ENCODE assay signal across 8 cellular contexts in the genomic region with DNA sequence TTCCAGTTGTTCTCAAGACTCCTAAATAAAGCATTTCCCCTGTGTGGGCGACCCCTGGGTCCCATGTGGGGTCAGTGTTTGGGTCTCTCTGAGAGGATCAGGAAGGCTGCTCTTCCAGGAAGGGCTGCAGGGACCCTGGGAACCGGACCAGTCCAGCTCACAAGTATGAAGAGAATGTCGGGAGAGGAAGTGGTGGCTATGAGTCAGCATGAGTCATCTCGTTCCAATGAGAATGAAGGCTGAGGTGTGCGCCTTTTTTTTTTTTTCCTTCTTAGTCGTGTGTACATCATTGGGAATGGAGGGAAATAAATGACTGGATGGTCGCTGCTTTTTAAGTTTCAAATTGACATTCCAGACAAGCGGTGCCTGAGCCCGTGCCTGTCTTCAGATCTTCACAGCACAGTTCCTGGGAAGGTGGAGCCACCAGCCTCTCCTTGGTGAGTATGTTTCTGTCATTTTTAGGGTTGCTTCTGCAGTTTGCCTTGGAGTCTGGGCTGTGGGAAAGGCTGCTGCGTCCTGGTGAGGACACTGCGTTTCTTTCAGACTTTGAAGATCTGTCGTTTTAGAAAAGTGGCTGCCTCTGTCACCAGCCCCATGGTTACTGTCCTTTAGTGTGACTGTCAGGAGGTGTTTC.
DNase-seq lines count a peak whose midpoint lies in the region; ATAC-seq and TF ChIP-seq lines count a peak whose summit lies in the region.
"Not testable (repeated sequence)": the region's sequence is repeated elsewhere in the genome, so short reads cannot be mapped to it uniquely, and the experiment has no call there.

No MANE protein-coding gene starts in this region.

- H3K4me3 Mint-ChIP-seq in Caco-2 (ENCODE audit: unreplicated experiment), result peak overlapping the region; percentile 62
- H3K4me3 Mint-ChIP-seq in activated T-helper 2 cell treated with anti-CD3 and anti-CD28 coated beads, Interferon-gamma antibody, Interleukin-2, Interleukin-4, amounts not matched to agents 10 μg/mL and 5 μg/mL and 100 μg/mL, durations not matched to agents 14 hours and 24 hours and 36 hours (ENCODE audit: low read depth), result peak overlapping the region; percentile 68
- peak overlapping the region; percentile 67 for H3K4me3 Mint-ChIP-seq in stimulated activated naive CD8-positive, alpha-beta T cell treated with anti-CD3 and anti-CD28 coated beads, Interleukin-15, Interleukin-2, amounts not matched to agents 100 ng/mL and 50 ng/mL, for 24 hours

- POLR2A ChIA-PET in Caco-2 (lab: Charles Lee), result not testable (repeated sequence)

- not testable (repeated sequence) for H3K4me2 ChIP-seq in Loucy (ENCODE audit: low read depth, low read length, poor library complexity, severe bottlenecking)

- H3K9me2 ChIP-seq in Loucy (replicated peaks; ENCODE audit: low read depth, low read length), result not testable (repeated sequence)

- not testable (repeated sequence) for H3K27me3 Mint-ChIP-seq in Caco-2 (ENCODE audit: insufficient read depth, unreplicated experiment); activated T-helper 2 cell treated with anti-CD3 and anti-CD28 coated beads, Interferon-gamma antibody, Interleukin-2, Interleukin-4, amounts not matched to agents 10 μg/mL and 5 μg/mL and 100 μg/mL, durations not matched to agents 14 hours and 24 hours and 36 hours (ENCODE audit: low read depth); stimulated activated naive CD8-positive, alpha-beta T cell treated with anti-CD3 and anti-CD28 coated beads, Interleukin-15, Interleukin-2, amounts not matched to agents 100 ng/mL and 50 ng/mL, for 24 hours

- H3K4me3 ChIP-seq in Caco-2 (ENCODE audit: low read depth, low read length), result peak overlapping the region; percentile 35
- H3K4me3 ChIP-seq in Loucy (ENCODE audit: low read length, poor library complexity, severe bottlenecking), result peak overlapping the region; percentile 69
- H3K4me3 ChIP-seq in esophagus (ENCODE audit: low read depth in 1 of 2, low read length in 2 of 2), result not testable (repeated sequence)
- H3K4me3 ChIP-seq in mesodermal cell (ENCODE audit: extremely low read depth, insufficient read depth, low read length, poor library complexity, severe bottlenecking), result peak overlapping the region; percentile 35

- peak; percentile 38 for ATAC-seq in GM19467 (IDR thresholded peaks at IDR 0.05; ENCODE audit: unreplicated experiment)
- ATAC-seq in HG02943 (IDR thresholded peaks at IDR 0.05; ENCODE audit: low read depth, unreplicated experiment), result peak; percentile 49

- not testable (repeated sequence) for H3K9ac ChIP-seq in Loucy (ENCODE audit: low read depth, low read length, poor library complexity, severe bottlenecking)

- H3K36me3 ChIP-seq in Caco-2 (ENCODE audit: control insufficient read depth, insufficient read depth, low read length); Loucy (ENCODE audit: insufficient read depth, low read length); esophagus (ENCODE audit: control insufficient read depth in 2 of 2, insufficient read depth in 2 of 2, low read length in 1 of 2); mesodermal cell (ENCODE audit: control insufficient read depth, insufficient read depth, low read length): not testable (repeated sequence)

- H3K4me1 Mint-ChIP-seq in Caco-2 (ENCODE audit: low read depth, unreplicated experiment), result not testable (repeated sequence)
- peaks cover 20% of the 10 kb centered on the region for H3K4me1 Mint-ChIP-seq in activated T-helper 2 cell treated with anti-CD3 and anti-CD28 coated beads, Interferon-gamma antibody, Interleukin-2, Interleukin-4, amounts not matched to agents 10 μg/mL and 5 μg/mL and 100 μg/mL, durations not matched to agents 14 hours and 24 hours and 36 hours (ENCODE audit: low read depth)
- peaks cover 29% of the 10 kb centered on the region for H3K4me1 Mint-ChIP-seq in stimulated activated naive CD8-positive, alpha-beta T cell treated with anti-CD3 and anti-CD28 coated beads, Interleukin-15, Interleukin-2, amounts not matched to agents 100 ng/mL and 50 ng/mL, for 24 hours (ENCODE audit: low read depth)

- BruUV-seq in Caco-2 (replicated peaks; lab: Mats Ljungman, UMichigan), result not testable (repeated sequence)

- not testable (repeated sequence) for H3K27ac Mint-ChIP-seq in Caco-2 (ENCODE audit: unreplicated experiment); activated T-helper 2 cell treated with anti-CD3 and anti-CD28 coated beads, Interferon-gamma antibody, Interleukin-2, Interleukin-4, amounts not matched to agents 10 μg/mL and 5 μg/mL and 100 μg/mL, durations not matched to agents 14 hours and 24 hours and 36 hours
- H3K27ac Mint-ChIP-seq in stimulated activated naive CD8-positive, alpha-beta T cell treated with anti-CD3 and anti-CD28 coated beads, Interleukin-15, Interleukin-2, amounts not matched to agents 100 ng/mL and 50 ng/mL, for 24 hours, result peak overlapping the region; percentile 26

- H4K20me1 ChIP-seq in Loucy (ENCODE audit: insufficient read depth, low read length, poor library complexity, severe bottlenecking), result not testable (repeated sequence)

- peak overlapping the region; percentile 25 to 31 for H3K27ac ChIP-seq in esophagus (ENCODE audit: low read depth in 2 of 2, low read length in 1 of 2)
- peak overlapping the region; percentile 94 for H3K27ac ChIP-seq in mesodermal cell (ENCODE audit: low read depth, low read length, severe bottlenecking)

- not testable (repeated sequence) for H3K79me2 ChIP-seq in Loucy (ENCODE audit: insufficient read depth, low read length)

- H3K4me1 ChIP-seq in Caco-2; Loucy (ENCODE audit: insufficient read depth, low read length, poor library complexity, severe bottlenecking); esophagus (ENCODE audit: control insufficient read depth in 2 of 2, insufficient read depth in 2 of 2, low read length in 1 of 2): not testable (repeated sequence)
- H3K4me1 ChIP-seq in mesodermal cell (ENCODE audit: control insufficient read depth, insufficient read depth, low read length, poor library complexity, severe bottlenecking), result peaks cover 21% of the 10 kb centered on the region

- not testable (repeated sequence) for H3K9me3 ChIP-seq in Caco-2; Loucy (ENCODE audit: insufficient read depth, low read depth, low read length); esophagus (ENCODE audit: control insufficient read depth in 2 of 2, insufficient read depth in 1 of 2, low read depth in 1 of 2, low read length in 1 of 2); mesodermal cell (ENCODE audit: control insufficient read depth, low read length)

- not testable (repeated sequence) for H3F3A ChIP-seq in Loucy (ENCODE audit: low read depth)

- CTCF ChIA-PET in Caco-2 (lab: Charles Lee), result not testable (repeated sequence)

- H2AFZ ChIP-seq in Loucy (ENCODE audit: low read length), result not testable (repeated sequence)

- H3K27me3 ChIP-seq in Caco-2 (replicated peaks; ENCODE audit: control insufficient read depth, insufficient read depth, low read length); Loucy (ENCODE audit: insufficient read depth, low read length, poor library complexity, severe bottlenecking); esophagus (ENCODE audit: control insufficient read depth in 1 of 2, insufficient read depth in 2 of 2, low read length in 2 of 2): not testable (repeated sequence)

- TF ChIP-seq CTCF in Caco-2 (IDR thresholded peaks at IDR 0.05; ENCODE audit: insufficient read depth in 1 of 2, low read depth in 1 of 2, low read length in 1 of 2, severe bottlenecking in 1 of 2, unreplicated experiment in 1 of 2); Loucy (conservative IDR thresholded peaks at IDR 0.05; ENCODE audit: low read length): not testable (repeated sequence)

- H3K36me3 Mint-ChIP-seq in Caco-2 (ENCODE audit: insufficient read depth, unreplicated experiment); stimulated activated naive CD8-positive, alpha-beta T cell treated with anti-CD3 and anti-CD28 coated beads, Interleukin-15, Interleukin-2, amounts not matched to agents 100 ng/mL and 50 ng/mL, for 24 hours (ENCODE audit: low read depth): not testable (repeated sequence)
- H3K36me3 Mint-ChIP-seq in activated T-helper 2 cell treated with anti-CD3 and anti-CD28 coated beads, Interferon-gamma antibody, Interleukin-2, Interleukin-4, amounts not matched to agents 10 μg/mL and 5 μg/mL and 100 μg/mL, durations not matched to agents 14 hours and 24 hours and 36 hours (ENCODE audit: low read depth), result peaks cover 12% of the 10 kb centered on the region

- intact Hi-C loops in Caco-2 (cut with micrococcal nuclease; ENCODE audit: unreplicated experiment); activated T-helper 2 cell treated with anti-CD3 and anti-CD28 coated beads, Interferon-gamma antibody, Interleukin-2, Interleukin-4, amounts not matched to agents 10 μg/mL and 5 μg/mL and 100 μg/mL, durations not matched to agents 14 hours and 24 hours and 36 hours (cut with micrococcal nuclease): not testable (repeated sequence)

- H3K9me3 Mint-ChIP-seq in Caco-2 (ENCODE audit: unreplicated experiment); activated T-helper 2 cell treated with anti-CD3 and anti-CD28 coated beads, Interferon-gamma antibody, Interleukin-2, Interleukin-4, amounts not matched to agents 10 μg/mL and 5 μg/mL and 100 μg/mL, durations not matched to agents 14 hours and 24 hours and 36 hours; stimulated activated naive CD8-positive, alpha-beta T cell treated with anti-CD3 and anti-CD28 coated beads, Interleukin-15, Interleukin-2, amounts not matched to agents 100 ng/mL and 50 ng/mL, for 24 hours: not testable (repeated sequence)

- peak in 1 of 2 experiments; percentile 30 for DNase-seq in Caco-2
- not testable (repeated sequence) for DNase-seq in activated T-helper 2 cell treated with anti-CD3 and anti-CD28 coated beads, Interferon-gamma antibody, Interleukin-2, Interleukin-4, amounts not matched to agents 10 μg/mL and 5 μg/mL and 100 μg/mL, durations not matched to agents 14 hours and 24 hours and 36 hours (ENCODE audit: low spot score)

- 3 to 21% methylated on average over 4 to 9 of the region's 12 CpGs for WGBS in esophagus, 2 donors
- no CpG with 5 or more reads among the region's 12 CpGs for WGBS in mesodermal cell (ENCODE audit: insufficient coverage in 2 of 2), 2 experiments
